Comparison of ENCODE assay signal across 9 cellular contexts in the genomic region with DNA sequence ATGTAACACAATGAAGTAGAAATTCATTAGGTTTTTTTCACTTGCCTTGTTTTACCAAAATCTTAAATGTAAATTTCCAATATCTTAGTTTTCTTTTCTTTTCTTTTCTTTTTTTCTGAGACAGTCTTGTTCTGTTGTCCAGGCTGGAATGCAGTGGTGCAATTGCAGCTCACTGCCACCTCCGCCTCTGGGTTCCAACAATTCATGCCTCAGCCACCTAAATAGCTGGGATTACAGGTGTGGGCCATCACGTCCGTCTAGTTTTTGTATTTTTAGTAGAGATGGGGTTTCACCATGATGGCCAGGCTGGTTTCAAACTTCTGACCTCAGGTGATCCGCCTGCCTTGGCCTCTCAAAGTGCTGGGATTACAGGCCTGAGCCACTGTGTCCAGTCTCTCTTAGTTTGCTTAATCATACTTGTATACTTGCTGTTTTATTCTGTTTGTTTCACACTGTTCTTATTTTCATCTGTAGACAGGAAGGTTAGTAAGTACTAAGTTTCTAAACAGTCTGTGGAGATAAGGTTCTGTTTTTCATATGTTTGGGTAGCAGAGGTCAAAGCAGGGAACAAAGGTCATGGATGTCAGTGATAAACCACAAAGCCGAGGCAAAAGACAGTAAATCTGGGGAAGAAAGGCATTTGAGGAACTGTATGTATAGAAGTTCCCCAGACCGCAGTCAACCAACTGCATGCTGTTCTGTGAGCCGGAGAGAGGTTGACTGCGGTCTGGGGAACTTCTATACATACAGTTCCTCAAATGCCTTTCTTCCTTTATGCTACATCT.
DNase-seq lines count a peak whose midpoint lies in the region; ATAC-seq and TF ChIP-seq lines count a peak whose summit lies in the region.
"Had no signal": no experiment of that assay in that cellular context is flagged by ENCODE, and none has a peak within 500 bp of the region (broad histone marks: within the 10 kb centered on the region; RNA-seq: fewer than 3 reads in every experiment).

No MANE protein-coding gene starts in this region.

- no peak overlapping the region for H3K4me2 ChIP-seq in SK-N-SH

- ATAC-seq in GM18870 (IDR thresholded peaks at IDR 0.05; ENCODE audit: unreplicated experiment) (peak; percentile 67), HG02884 (IDR thresholded peaks at IDR 0.05; ENCODE audit: unreplicated experiment) (peak; percentile 72)

- TF ChIP-seq RAD21 in SK-N-SH (IDR thresholded peaks at IDR 0.05; ENCODE audit: low read length), result no peak

- H3K36me3 Mint-ChIP-seq in nephron (ENCODE audit: low read depth), result peaks cover 74% of the 10 kb centered on the region

- POLR2A ChIA-PET in SK-N-SH (lab: Yijun Ruan, JAX), result no interaction called here

- no peak overlapping the region for H3K4me3 ChIP-seq in SK-N-SH (ENCODE audit: low read depth in 2 of 2, low read length in 1 of 2)
- H3K4me3 ChIP-seq: SK-N-MC had no signal

- peaks cover 44 to 49% of the 10 kb centered on the region in 2 experiments for H3K36me3 ChIP-seq in SK-N-SH (replicated peaks in 1 of 2; ENCODE audit: control insufficient read depth in 1 of 2, insufficient read depth in 2 of 2, low read length in 1 of 2)

- no peak overlapping the region for H3K9ac ChIP-seq in SK-N-SH

- H3K4me1 ChIP-seq in SK-N-SH (ENCODE audit: control insufficient read depth in 1 of 2, insufficient read depth in 2 of 2, low read depth in 1 of 2, low read length in 1 of 2), result peaks cover 0 to 9% of the 10 kb centered on the region in 2 experiments; a peak in 3 of 4 replicates

- H3F3A ChIP-seq in SK-N-SH (replicated peaks; ENCODE audit: insufficient read depth), result peaks cover 36% of the 10 kb centered on the region

- no peaks in the 10 kb centered on the region for H3K9me2 ChIP-seq in SK-N-SH

- CTCF ChIA-PET in SK-N-SH (lab: Yijun Ruan, JAX), result interaction anchor here (1.2 to 1.7 kb wide), 2 partner anchors 32 to 48 kb away, joined by 3 to 5 read pairs; no protein-coding TSS in a partner anchor

- H3K4me3 Mint-ChIP-seq in nephron, result no peak overlapping the region

- no peak overlapping the region for H3K27ac ChIP-seq in SK-N-SH (ENCODE audit: low read depth in 2 of 2, low read length in 1 of 2)
- H3K27ac ChIP-seq: SK-N-MC had no signal

- H3K27ac Mint-ChIP-seq in nephron, result peak overlapping the region in 2 of 3 experiments; percentile 31 to 32

- no peaks in the 10 kb centered on the region for H4K20me1 ChIP-seq in SK-N-SH (ENCODE audit: insufficient read depth)

- H3K9me3 ChIP-seq in SK-N-SH, result no peaks in the 10 kb centered on the region

- 93% methylated on average over 8 of the region's 8 CpGs for WGBS in SK-N-SH (ENCODE audit: low lambda C conversion rate)

- peaks cover 19% of the 10 kb centered on the region for H3K4me1 Mint-ChIP-seq in nephron

- H3K27me3 Mint-ChIP-seq in nephron (ENCODE audit: low read depth), result peaks cover 4% of the 10 kb centered on the region

- TF ChIP-seq EP300 in SK-N-SH (IDR thresholded peaks at IDR 0.05; ENCODE audit: borderline replicate concordance in 1 of 2, low read depth in 1 of 2, low read length in 1 of 2), result no peak

- no peak for TF ChIP-seq CTCF in nephron (IDR thresholded peaks at IDR 0.05; ENCODE audit: unreplicated experiment in 3 of 3)
- TF ChIP-seq CTCF in SK-N-SH (IDR thresholded peaks at IDR 0.05), result no peak

- DNase-seq in SKM-1 treated with dmso at 0.1 percent for 144 hours (lab: John Stamatoyannopoulos, UW; ENCODE audit: unreplicated experiment), result peak; percentile 97
- DNase-seq in NCI-H446 (lab: John Stamatoyannopoulos, UW), result no peak
- DNase-seq in SK-N-SH, result no peak
- no peak for DNase-seq in activated gamma-delta T cell (lab: John Stamatoyannopoulos, UW)
- DNase-seq in AG20443 (ENCODE audit: low spot score), result no peak

- H3K9me3 Mint-ChIP-seq in nephron, result no peaks in the 10 kb centered on the region

- no peak overlapping the region for H2AFZ ChIP-seq in SK-N-SH (ENCODE audit: low read depth)

- peaks cover 88% of the 10 kb centered on the region for H3K79me2 ChIP-seq in SK-N-SH (ENCODE audit: insufficient read depth)

- no peaks in the 10 kb centered on the region for H3K27me3 ChIP-seq in SK-N-SH (ENCODE audit: insufficient read depth)

TF ChIP-seq in SK-N-SH, 30 proteins besides CTCF, POLR2A, EP300 and RAD21:
- TF ChIP-seq SMC3 (IDR thresholded peaks at IDR 0.05; ENCODE audit: low read depth, low read length) (no peak), TEAD4 (IDR thresholded peaks at IDR 0.05; ENCODE audit: borderline replicate concordance, insufficient read depth) (no peak), FOXJ3 (CRISPR knock-in tag; IDR thresholded peaks at IDR 0.05) (no peak), JUND (IDR thresholded peaks at IDR 0.05) (no peak), USF2 (IDR thresholded peaks at IDR 0.05; ENCODE audit: borderline replicate concordance, low read depth, low read length) (no peak)
